ENCODE assay signal across 22 cellular contexts in the genomic region with DNA sequence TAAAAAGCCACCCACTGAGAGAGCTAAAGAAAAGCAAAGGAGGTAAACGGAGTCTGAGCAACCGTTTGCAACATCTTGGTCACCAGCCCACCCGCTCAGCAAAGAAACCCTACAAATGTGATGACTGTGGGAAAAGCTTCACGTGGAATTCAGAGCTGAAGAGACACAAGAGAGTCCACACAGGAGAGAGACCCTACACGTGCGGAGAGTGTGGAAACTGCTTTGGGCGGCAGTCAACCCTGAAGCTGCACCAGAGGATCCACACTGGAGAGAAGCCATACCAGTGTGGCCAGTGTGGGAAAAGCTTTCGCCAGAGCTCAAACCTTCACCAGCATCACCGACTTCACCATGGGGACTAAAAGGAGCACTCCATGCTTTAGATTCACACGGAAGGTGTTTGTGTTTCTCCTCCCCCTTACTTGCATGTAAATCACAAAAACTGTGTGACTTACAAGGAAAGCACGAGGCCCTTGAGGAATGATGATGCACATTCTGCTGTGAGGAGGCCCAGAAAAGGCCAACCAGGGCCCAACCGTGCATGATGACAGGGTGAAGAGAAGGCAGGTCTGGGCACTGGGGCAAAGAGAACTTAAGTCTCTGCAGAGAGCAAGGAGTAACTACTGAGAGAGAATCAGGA. TPM values are rescaled to one million over a fixed set of nuclear protein-coding genes. Genes with fewer than 3 reads are reported as not detected.
"Had no signal": no experiment of that assay in that cellular context is flagged by ENCODE, and none has a peak within 500 bp of the region (broad histone marks: within the 10 kb centered on the region; RNA-seq: fewer than 3 reads in every experiment).

No MANE protein-coding gene starts in this region.

- H3K27ac Mint-ChIP-seq: activated B cell treated with CpG ODN at 0.5 μM for 24 hours; activated CD8-positive, alpha-beta T cell treated with anti-CD3 and anti-CD28 coated beads, Interleukin-2, amount 10 ng/mL, durations not matched to agents 7 days and 5 days; activated naive CD8-positive, alpha-beta T cell; natural killer cell; stimulated activated naive CD8-positive, alpha-beta T cell treated with anti-CD3 and anti-CD28 coated beads, Interleukin-15, Interleukin-2, amounts not matched to agents 100 ng/mL and 50 ng/mL, for 24 hours had no signal

- H3K4me1 ChIP-seq: right atrium auricular region had no signal

- DNase-seq: activated B cell treated with CpG ODN at 0.5 μM for 24 hours; activated CD4-positive, alpha-beta T cell treated with anti-CD3 and anti-CD28 coated beads for 48 hours; activated CD8-positive, alpha-beta memory T cell treated with anti-CD3 and anti-CD28 coated beads, Interleukin-2, amount 50 U/mL, for 4 hours; activated CD8-positive, alpha-beta T cell treated with anti-CD3 and anti-CD28 coated beads, Interleukin-2, amount 10 ng/mL, durations not matched to agents 7 days and 5 days; activated effector memory CD4-positive, alpha-beta T cell treated with anti-CD3 and anti-CD28 coated beads, Interleukin-2, amount 50 U/mL, for 16 hours; activated T-cell treated with anti-CD3 and anti-CD28 coated beads, Interleukin-2, amount 50 U/mL, for 48 hours; brain microvascular endothelial cell; left colon; natural killer cell; nucleus accumbens; posterior cingulate gyrus; SW 1271 had no signal

- H3K27ac ChIP-seq: brain microvascular endothelial cell, gastroesophageal sphincter, right atrium auricular region had no signal

- H3K4me1 Mint-ChIP-seq: central memory CD8-positive, alpha-beta T cell had no signal

- H3K4me3 ChIP-seq: gastroesophageal sphincter, right atrium auricular region, smooth muscle cell had no signal

- H3K27me3 ChIP-seq: brain microvascular endothelial cell, gastroesophageal sphincter, right atrium auricular region had no signal

- H3K4me2 ChIP-seq: smooth muscle cell had no signal

- H3K4me3 Mint-ChIP-seq: activated B cell treated with CpG ODN at 0.5 μM for 24 hours; activated CD8-positive, alpha-beta T cell treated with anti-CD3 and anti-CD28 coated beads, Interleukin-2, amount 10 ng/mL, durations not matched to agents 7 days and 5 days; activated naive CD8-positive, alpha-beta T cell; central memory CD8-positive, alpha-beta T cell; natural killer cell; stimulated activated naive CD8-positive, alpha-beta T cell treated with anti-CD3 and anti-CD28 coated beads, Interleukin-15, Interleukin-2, amounts not matched to agents 100 ng/mL and 50 ng/mL, for 24 hours had no signal

- FAIRE-seq: islet of Langerhans, TTC549 had no signal

- ATAC-seq: activated CD8-positive, alpha-beta T cell treated with anti-CD3 and anti-CD28 coated beads, Interleukin-2, amount 10 ng/mL, durations not matched to agents 7 days and 5 days; gastroesophageal sphincter; left colon; natural killer cell had no signal

- H3K27me3 Mint-ChIP-seq: activated B cell treated with CpG ODN at 0.5 μM for 24 hours; activated naive CD8-positive, alpha-beta T cell; central memory CD8-positive, alpha-beta T cell; stimulated activated naive CD8-positive, alpha-beta T cell treated with anti-CD3 and anti-CD28 coated beads, Interleukin-15, Interleukin-2, amounts not matched to agents 100 ng/mL and 50 ng/mL, for 24 hours had no signal

RNA-seq across cellular contexts. Expression of a gene that starts 53.0 kb away (rescaled TPM):
- total RNA-seq: activated CD8-positive, alpha-beta T cell treated with anti-CD3 and anti-CD28 coated beads, Interleukin-2, amount 10 ng/mL, durations not matched to agents 7 days and 5 days; left colon; lung microvascular endothelial cell; natural killer cell; smooth muscle cell; T-helper 2 cell treated with Interferon-gamma antibody and Interleukin-4, amounts not matched to agents 100 ng/mL and 5 ng/mL, for 36 hours had no signal
- polyA plus RNA-seq: smooth muscle cell had no signal
